9 cellular contexts compared by ENCODE assay signal in the genomic region with DNA sequence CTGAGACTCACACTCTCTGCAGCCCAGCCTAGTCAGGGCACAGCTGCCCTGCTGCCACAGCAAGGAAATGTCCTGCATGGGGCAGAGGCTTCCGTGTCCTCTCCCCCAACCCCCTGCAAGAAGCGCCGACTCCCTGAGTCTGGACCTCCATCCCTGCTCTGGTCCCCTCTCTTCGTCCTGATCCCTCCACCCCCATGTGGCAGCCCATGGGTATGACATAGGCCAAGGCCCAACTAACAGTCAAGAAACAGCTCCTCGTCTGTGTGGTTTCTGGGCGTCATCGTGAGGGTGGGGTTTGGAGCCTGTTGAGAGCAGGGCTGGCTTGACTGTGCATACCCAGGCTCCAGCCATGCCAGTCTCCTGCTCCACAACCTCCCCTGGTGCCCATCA. TPM values are rescaled to one million over a fixed set of nuclear protein-coding genes. Genes with fewer than 3 reads are reported as not detected.
A peak's percentile ranks its signal among the peaks of the same experiment; 100 is the strongest.
DNase-seq lines count a peak whose midpoint lies in the region; ATAC-seq and TF ChIP-seq lines count a peak whose summit lies in the region.
"Had no signal": no experiment of that assay in that cellular context is flagged by ENCODE, and none has a peak within 500 bp of the region (broad histone marks: within the 10 kb centered on the region; RNA-seq: fewer than 3 reads in every experiment).

No MANE protein-coding gene starts in this region.

- peaks cover 8% of the 10 kb centered on the region for H3K36me3 Mint-ChIP-seq in progenitor cell of endocrine pancreas (ENCODE audit: insufficient read depth)

- H3K27ac ChIP-seq in brain microvascular endothelial cell: no peak overlapping the region

- no peaks in the 10 kb centered on the region for H3K36me3 ChIP-seq in brain microvascular endothelial cell (replicated peaks)

- TF ChIP-seq CTCF in brain microvascular endothelial cell (IDR thresholded peaks at IDR 0.05; ENCODE audit: low read depth, low read length, missing control alignments): peak; percentile 63
- TF ChIP-seq CTCF in progenitor cell of endocrine pancreas (IDR thresholded peaks at IDR 0.05; ENCODE audit: unreplicated experiment): peak; percentile 42

- no peaks in the 10 kb centered on the region for H3K4me1 Mint-ChIP-seq in progenitor cell of endocrine pancreas (ENCODE audit: low read depth)
- H3K4me1 Mint-ChIP-seq: nephron had no signal

- H3K4me3 ChIP-seq in brain microvascular endothelial cell (ENCODE audit: low read depth, low read length): no peak overlapping the region

- H3K27me3 Mint-ChIP-seq in progenitor cell of endocrine pancreas: peaks cover 2% of the 10 kb centered on the region

- in situ Hi-C loops in brain microvascular endothelial cell (cut with HindIII; ENCODE audit: low pct_ligation_motif_present, low sequenced_read_pairs): no loop called here

- peak; percentile 27 for DNase-seq in stimulated activated CD4-positive, alpha-beta T cell treated with anti-CD3 and anti-CD28 coated beads, Interleukin-15, amount 100 ng/mL, for 24 hours
- no peak for DNase-seq in stimulated activated CD4-positive, alpha-beta T cell treated with anti-CD3 and anti-CD28 coated beads, Interleukin-12 subunit alpha, Interleukin-12 subunit beta, amount 100 ng/mL, for 4 hours
- DNase-seq in NAMALWA (ENCODE audit: low spot score) (peak; percentile 75), brain microvascular endothelial cell (peak; percentile 11), progenitor cell of endocrine pancreas (ENCODE audit: low spot score, unreplicated experiment) (no peak), GF-D8 (lab: John Stamatoyannopoulos, UW) (no peak)

- no peak overlapping the region for H3K27ac Mint-ChIP-seq in progenitor cell of endocrine pancreas
- H3K27ac Mint-ChIP-seq: nephron had no signal

- no peak overlapping the region for H3K4me3 Mint-ChIP-seq in progenitor cell of endocrine pancreas (ENCODE audit: low read depth)
- H3K4me3 Mint-ChIP-seq: nephron had no signal

- no peaks in the 10 kb centered on the region for H3K9me3 Mint-ChIP-seq in progenitor cell of endocrine pancreas (ENCODE audit: low read depth)
- H3K9me3 Mint-ChIP-seq: nephron had no signal

- ATAC-seq in GM19023 (IDR thresholded peaks at IDR 0.05; ENCODE audit: unreplicated experiment) (no peak), GM21390 (IDR thresholded peaks at IDR 0.05; ENCODE audit: unreplicated experiment) (no peak)

- peaks cover 1% of the 10 kb centered on the region for H3K27me3 ChIP-seq in brain microvascular endothelial cell (replicated peaks)

RNA-seq across cellular contexts. Expression of a gene that starts 19.5 kb away (rescaled TPM):
- 36.6 and 38.6 TPM in 2 replicates for total RNA-seq in progenitor cell of endocrine pancreas

Comparison
In these comparisons a context has a peak if more than half of its experiments do, and no peak if none do; other contexts are left out.
1. DNase-seq: peak in stimulated activated CD4-positive, alpha-beta T cell treated with anti-CD3 and anti-CD28 coated beads, Interleukin-15, amount 100 ng/mL, for 24 hours (single experiment), NAMALWA (single experiment) and brain microvascular endothelial cell (single experiment); none in stimulated activated CD4-positive, alpha-beta T cell treated with anti-CD3 and anti-CD28 coated beads, Interleukin-12 subunit alpha, Interleukin-12 subunit beta, amount 100 ng/mL, for 4 hours (single experiment), progenitor cell of endocrine pancreas (single experiment) and GF-D8 (single experiment).